In genomic region chrX:46840946-46841740, GRCh38 we compare ENCODE assay signal across 12 cellular contexts. TPM values are rescaled to one million over a fixed set of nuclear protein-coding genes. Genes with fewer than 3 reads are reported as not detected.
DNase-seq lines count a peak whose midpoint lies in the region; TF ChIP-seq lines count a peak whose summit lies in the region.
"Had no signal": no experiment of that assay in that cellular context is flagged by ENCODE, and none has a peak within 500 bp of the region (broad histone marks: within the 10 kb centered on the region; RNA-seq: fewer than 3 reads in every experiment).

No MANE protein-coding gene starts in this region.

- no peaks in the 10 kb centered on the region for H3K9me3 ChIP-seq in mammary epithelial cell (replicated peaks; ENCODE audit: insufficient read depth, low read length)
- H3K9me3 ChIP-seq: ascending aorta, transverse colon had no signal

- H3K4me3 ChIP-seq in mammary epithelial cell (replicated peaks in 1 of 3; ENCODE audit: insufficient read depth in 1 of 3, low read depth in 2 of 3, low read length in 3 of 3), result no peak overlapping the region
- H3K4me3 ChIP-seq: ascending aorta, transverse colon had no signal

- CTCF ChIA-PET in mammary epithelial cell (lab: Charles Lee; ENCODE audit: low non-redundant PET) (no interaction called here), MCF 10A (lab: Yijun Ruan, JAX) (interaction anchor here (0.6 kb wide), 2 partner anchors 11 to 179 kb away, joined by 3 read pairs; no protein-coding TSS in a partner anchor)

- peak overlapping the region; percentile 56 for H3K27ac ChIP-seq in mammary epithelial cell (ENCODE audit: insufficient read depth, low read depth, low read length)
- H3K27ac ChIP-seq: ascending aorta, C4-2B, transverse colon had no signal

- peaks cover 6% of the 10 kb centered on the region for H3K4me1 Mint-ChIP-seq in MCF 10A (ENCODE audit: insufficient read depth, unreplicated experiment)

- in situ Hi-C loops in mammary epithelial cell (cut with MboI; ENCODE audit: low sequenced_read_pairs in 2 of 2), result no loop called here

- H3K27ac Mint-ChIP-seq in MCF 10A (ENCODE audit: low read depth, unreplicated experiment), result no peak overlapping the region

- no peak overlapping the region for H3K4me3 Mint-ChIP-seq in MCF 10A (ENCODE audit: unreplicated experiment)

- H3K36me3 Mint-ChIP-seq in MCF 10A (ENCODE audit: insufficient read depth, unreplicated experiment), result no peaks in the 10 kb centered on the region

- POLR2A ChIA-PET in MCF 10A (lab: Yijun Ruan, JAX), result interaction anchor here (0.8 kb wide), 1 partner anchor 10 kb away, joined by 3 read pairs; no protein-coding TSS in a partner anchor

- no peak overlapping the region for H2AFZ ChIP-seq in mammary epithelial cell (ENCODE audit: low read depth, low read length)

- peaks cover 73% of the 10 kb centered on the region for H3K79me2 ChIP-seq in mammary epithelial cell (ENCODE audit: insufficient read depth, low read length)

- TF ChIP-seq CTCF in mammary epithelial cell (conservative IDR thresholded peaks at IDR 0.05 in 1 of 2, IDR thresholded peaks at IDR 0.05 in 1 of 2; ENCODE audit: extremely low read depth in 1 of 2, insufficient read depth in 1 of 2, low read depth in 1 of 2, low read length in 2 of 2) (no peak), MCF 10A (IDR thresholded peaks at IDR 0.05; ENCODE audit: unreplicated experiment) (no peak)

- H3K9ac ChIP-seq in mammary epithelial cell (ENCODE audit: insufficient read depth, low read length), result no peak overlapping the region

- no peaks in the 10 kb centered on the region for H3K36me3 ChIP-seq in mammary epithelial cell (ENCODE audit: insufficient read depth, low read length)
- H3K36me3 ChIP-seq: ascending aorta, transverse colon had no signal

- dilution Hi-C loops in mammary epithelial cell (cut with HindIII; ENCODE audit: low sequenced_read_pairs), result no loop called here

- H3K27me3 ChIP-seq in mammary epithelial cell (ENCODE audit: insufficient read depth, low read length), result no peaks in the 10 kb centered on the region
- H3K27me3 ChIP-seq: ascending aorta, transverse colon had no signal

- intact Hi-C loops in mammary epithelial cell (cut with micrococcal nuclease), result no loop called here
- intact Hi-C loops in MCF 10A (cut with micrococcal nuclease), result no loop called here

- DNase-seq in mammary epithelial cell (peak; percentile 24), MCF 10A (ENCODE audit: unreplicated experiment) (no peak), NCI-H446 treated with DMSO at 0.1 percent for 48 hours (lab: John Stamatoyannopoulos, UW) (peak; percentile 69), fibroblast of peridontal ligament (ENCODE audit: extremely low read depth) (peak; percentile 62), superior temporal gyrus (ENCODE audit: extremely low spot score) (peak; percentile 13), retina (no peak), activated T-cell treated with anti-CD3 and anti-CD28 coated beads for 4 hours (no peak), ecto neural progenitor cell (ENCODE audit: low spot score) (no peak)
- DNase-seq: transverse colon had no signal

- H3K9me3 Mint-ChIP-seq in MCF 10A (ENCODE audit: unreplicated experiment), result no peaks in the 10 kb centered on the region
- H3K9me3 Mint-ChIP-seq: IgD-negative memory B cell had no signal

- peaks cover 3% of the 10 kb centered on the region for H3K4me1 ChIP-seq in mammary epithelial cell (ENCODE audit: insufficient read depth, low read length)

- no TSS peak for BruUV-seq in mammary epithelial cell (replicated peaks; lab: Mats Ljungman, UMichigan)
- BruUV-seq in MCF 10A (replicated peaks; lab: Mats Ljungman, UMichigan), result no TSS peak

- no peaks in the 10 kb centered on the region for H3K27me3 Mint-ChIP-seq in MCF 10A (ENCODE audit: insufficient read depth, unreplicated experiment)
- H3K27me3 Mint-ChIP-seq: IgD-negative memory B cell had no signal

- no peaks in the 10 kb centered on the region for H4K20me1 ChIP-seq in mammary epithelial cell (ENCODE audit: insufficient read depth, low read length)

- 40% methylated on average over 2 of the region's 2 CpGs for WGBS in mammary epithelial cell (ENCODE audit: low coverage, missing lambda C conversion rate)

- no peak overlapping the region for H3K4me2 ChIP-seq in mammary epithelial cell (ENCODE audit: insufficient read depth, low read depth, low read length)

RNA-seq across cellular contexts. Expression of gene RP2, which starts 4.3 kb away (rescaled TPM):
- total RNA-seq in mammary epithelial cell (10 to 100 TPM; 12.8 to 27.2 TPM), MCF 10A (2022) (5.4 and 8.0 TPM in 2 replicates)
- 7.2 TPM for polyA plus RNA-seq in mammary epithelial cell
- polyA minus RNA-seq in mammary epithelial cell, result 9.5 TPM

Comparison
In these comparisons a context has a peak if more than half of its experiments do, and no peak if none do; other contexts are left out.
1. DNase-seq: peak in mammary epithelial cell (single experiment), NCI-H446 treated with DMSO at 0.1 percent for 48 hours (single experiment), fibroblast of peridontal ligament (single experiment) and superior temporal gyrus (single experiment); none in MCF 10A (single experiment), retina (single experiment), activated T-cell treated with anti-CD3 and anti-CD28 coated beads for 4 hours (single experiment) and ecto neural progenitor cell (single experiment).